ENCODE assay signal across 1 cellular context in genomic region chr1:8873001-8873400, GRCh38.
TF ChIP-seq lines count a peak whose summit lies in the region.

No MANE protein-coding gene starts in this region.

TF ChIP-seq in endothelial cell of umbilical vein, 7 proteins besides CTCF, POLR2A, EP300 and RAD21:
- TF ChIP-seq POLR2AphosphoS5 (IDR thresholded peaks at IDR 0.05; ENCODE audit: insufficient read depth, low read depth, low read length) = no peak
- TF ChIP-seq FOS (IDR thresholded peaks at IDR 0.05; ENCODE audit: borderline replicate concordance, insufficient read depth, low read length) = no peak
- no peak for TF ChIP-seq GATA2 (IDR thresholded peaks at IDR 0.05; ENCODE audit: insufficient read depth, insufficient read length, low read depth, low read length)
- TF ChIP-seq MYC (IDR thresholded peaks at IDR 0.05; ENCODE audit: low read depth, low read length) = no peak
- TF ChIP-seq JUN (IDR thresholded peaks at IDR 0.05; ENCODE audit: borderline replicate concordance, insufficient read depth, insufficient read length, low read depth) = no peak
